16 cellular contexts compared by ENCODE assay signal in genomic region chr4:38943355-38943754, GRCh38.
DNase-seq lines count a peak whose midpoint lies in the region; ATAC-seq and TF ChIP-seq lines count a peak whose summit lies in the region.
"Had no signal": no experiment of that assay in that cellular context is flagged by ENCODE, and none has a peak within 500 bp of the region (broad histone marks: within the 10 kb centered on the region; RNA-seq: fewer than 3 reads in every experiment).

No MANE protein-coding gene starts in this region.

- DNase-seq in Right ventricle myocardium inferior (ENCODE audit: missing footprints) (peak; percentile 76), cardiac septum (ENCODE audit: low spot score) (no peak), esophagus muscularis mucosa (ENCODE audit: extremely low spot score) (peak; percentile 93), uterus (peak; percentile 28 to 53), mesenteric fat pad (ENCODE audit: low spot score) (no peak)
- DNase-seq: activated CD4-positive, alpha-beta T cell treated with anti-CD3 and anti-CD28 coated beads for 4 hours; GOT3; NCI-H1105 treated with DMSO at 0.1 percent for 48 hours; NCI-H526 treated with DMSO at 0.1 percent for 48 hours; RPMI8226; stimulated activated naive CD8-positive, alpha-beta T cell treated with anti-CD3 and anti-CD28 coated beads, Interleukin-15, Interleukin-2, amounts not matched to agents 100 U/mL and 50 U/mL, for 24 hours had no signal

- 53% methylated on average over 4 of the region's 4 CpGs for WGBS in esophagus muscularis mucosa

- H3K27me3 ChIP-seq in esophagus muscularis mucosa, result no peaks in the 10 kb centered on the region
- no peaks in the 10 kb centered on the region for H3K27me3 ChIP-seq in muscle layer of colon (ENCODE audit: control insufficient read depth in 1 of 2, insufficient read depth in 2 of 2, low read length in 2 of 2)
- H3K27me3 ChIP-seq in uterus, result no peaks in the 10 kb centered on the region

- ATAC-seq in Right ventricle myocardium inferior, result peak; percentile 84
- no peak for ATAC-seq in esophagus mucosa
- no peak for ATAC-seq in GM18517 (IDR thresholded peaks at IDR 0.05; ENCODE audit: unreplicated experiment)
- ATAC-seq: stimulated activated naive CD8-positive, alpha-beta T cell treated with anti-CD3 and anti-CD28 coated beads, Interleukin-15, Interleukin-2, amounts not matched to agents 100 U/mL and 50 U/mL, for 24 hours had no signal

- TF ChIP-seq CTCF in esophagus muscularis mucosa (IDR thresholded peaks at IDR 0.05) (no peak), uterus (IDR thresholded peaks at IDR 0.05) (no peak)

- H3K9me3 ChIP-seq in esophagus muscularis mucosa (no peaks in the 10 kb centered on the region), muscle layer of colon (ENCODE audit: low read length) (no peaks in the 10 kb centered on the region), uterus (no peaks in the 10 kb centered on the region)

- H3K36me3 ChIP-seq in esophagus muscularis mucosa, result peaks cover 6 to 51% (median 24%) of the 10 kb centered on the region in 4 donors
- peaks cover 19% of the 10 kb centered on the region for H3K36me3 ChIP-seq in muscle layer of colon (ENCODE audit: insufficient read depth, low read length)
- no peaks in the 10 kb centered on the region for H3K36me3 ChIP-seq in uterus

- peak; percentile 41 for TF ChIP-seq EP300 in esophagus muscularis mucosa (IDR thresholded peaks at IDR 0.05)

- TF ChIP-seq POLR2A in esophagus muscularis mucosa (IDR thresholded peaks at IDR 0.05; ENCODE audit: low read depth), result no peak
- no peak for TF ChIP-seq POLR2A in uterus (IDR thresholded peaks at IDR 0.05)

- H3K4me3 ChIP-seq in esophagus muscularis mucosa (no peak overlapping the region), muscle layer of colon (ENCODE audit: low read depth in 1 of 2, low read length in 2 of 2) (no peak overlapping the region), uterus (no peak overlapping the region)
- H3K4me3 ChIP-seq: lung, smooth muscle cell had no signal

- H3K27ac ChIP-seq in esophagus muscularis mucosa (replicated peaks in 1 of 4) (peak overlapping the region; percentile 84 to 87 (median 86)), muscle layer of colon (ENCODE audit: low read depth, low read length) (peak overlapping the region; percentile 82), uterus (no peak overlapping the region)

- intact Hi-C loops in Right ventricle myocardium inferior (cut with DNase I), result no loop called here
- intact Hi-C loops in cardiac septum (cut with DNase I), result no loop called here
- intact Hi-C loops in esophagus muscularis mucosa (cut with DNase I), result no loop called here
- intact Hi-C loops in uterus (cut with DNase I; ENCODE audit: low total_unique reads), result no loop called here

- peaks cover 5 to 86% (median 75%) of the 10 kb centered on the region in 4 donors for H3K4me1 ChIP-seq in esophagus muscularis mucosa
- peaks cover 41% of the 10 kb centered on the region for H3K4me1 ChIP-seq in muscle layer of colon (ENCODE audit: insufficient read depth, low read length)
- H3K4me1 ChIP-seq in uterus, result no peaks in the 10 kb centered on the region

- H3K9ac ChIP-seq in muscle layer of colon (ENCODE audit: low read length), result no peak overlapping the region

Comparison
In these comparisons a context has a peak if more than half of its experiments do, and no peak if none do; other contexts are left out.
1. DNase-seq: peak in Right ventricle myocardium inferior (single experiment), esophagus muscularis mucosa (single experiment) and uterus (2 of 2); none in cardiac septum (single experiment) and mesenteric fat pad (single experiment).
2. H3K27ac ChIP-seq: peak in esophagus muscularis mucosa (4 of 4) and muscle layer of colon (single experiment); none in uterus (0 of 2).